Comparison of ENCODE assay signal across 8 cellular contexts in the genomic region with DNA sequence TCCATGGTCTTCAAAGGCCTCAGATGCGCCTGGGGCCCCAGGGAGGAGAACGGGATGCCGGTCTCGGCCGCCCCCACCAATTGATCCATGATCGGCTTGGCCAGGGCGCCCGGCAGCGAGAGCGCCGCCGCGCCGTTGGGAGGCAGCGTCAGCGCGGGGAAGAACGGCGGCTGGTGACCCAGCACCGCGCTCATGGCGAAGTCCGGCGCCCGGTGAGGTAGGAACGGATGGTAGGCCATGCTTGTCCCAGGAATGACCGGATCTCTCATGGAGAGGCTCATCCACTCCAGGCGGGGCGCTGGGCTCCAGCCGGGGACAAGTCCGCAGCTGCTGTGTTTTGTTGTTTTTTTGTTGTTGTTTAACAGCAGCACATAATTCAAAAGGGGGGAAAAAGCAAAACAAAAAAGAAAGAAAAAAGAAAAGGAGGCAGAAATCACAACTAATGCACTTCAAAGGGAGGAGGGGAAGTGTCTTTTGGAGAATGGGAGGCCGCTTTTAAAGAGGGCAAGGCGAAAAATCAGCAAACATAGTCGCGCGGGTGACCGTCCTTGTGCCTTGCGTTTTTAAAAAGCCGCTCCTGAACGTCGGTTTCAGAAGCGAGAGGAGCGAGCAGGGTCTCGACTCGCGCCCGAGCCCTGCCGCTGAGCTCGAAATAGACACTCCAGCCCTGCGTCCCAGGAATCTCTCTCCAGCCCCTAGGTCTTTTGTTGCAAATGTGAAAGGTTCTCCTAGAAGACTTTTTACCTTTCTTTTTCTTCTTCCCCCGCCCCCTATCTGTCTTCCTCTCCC. TPM values are rescaled to one million over a fixed set of nuclear protein-coding genes. Genes with fewer than 3 reads are reported as not detected.
A peak's percentile ranks its signal among the peaks of the same experiment; 100 is the strongest.
DNase-seq lines count a peak whose midpoint lies in the region; ATAC-seq and TF ChIP-seq lines count a peak whose summit lies in the region.

No MANE protein-coding gene starts in this region.

- H3K36me3 Mint-ChIP-seq in T-cell (no peaks in the 10 kb centered on the region), progenitor cell of endocrine pancreas (ENCODE audit: insufficient read depth) (peaks cover 8% of the 10 kb centered on the region)

- H3K27ac Mint-ChIP-seq in T-cell (peak overlapping the region in 1 of 2 donors; percentile 19), progenitor cell of endocrine pancreas (peak overlapping the region; percentile 95)

- peaks cover 0 to 32% of the 10 kb centered on the region in 2 experiments; a peak in 1 of 3 replicates for H3K36me3 ChIP-seq in HEK293 (ENCODE audit: control insufficient read depth in 2 of 2, insufficient read depth in 1 of 2, low read length in 2 of 2)

- H3K9me3 ChIP-seq in HEK293 (ENCODE audit: control insufficient read depth, insufficient read depth, low read depth, low read length), result no peaks in the 10 kb centered on the region; the same call in 1 of the 2 replicates

- TF ChIP-seq CTCF in HEK293 (tag by site-specific recombination; IDR thresholded peaks at IDR 0.05), result peak; percentile 26
- peak; percentile 27 for TF ChIP-seq CTCF in foreskin keratinocyte (conservative IDR thresholded peaks at IDR 0.05)
- no peak for TF ChIP-seq CTCF in progenitor cell of endocrine pancreas (IDR thresholded peaks at IDR 0.05; ENCODE audit: unreplicated experiment)

- peak overlapping the region; percentile 88 for H3K4me3 ChIP-seq in HEK293 (ENCODE audit: low read depth, low read length)

- H3K27me3 ChIP-seq in foreskin keratinocyte, result no peaks in the 10 kb centered on the region

- no peak for ATAC-seq in T-cell (replicated peaks in 1 of 4)
- no peak for ATAC-seq in foreskin keratinocyte
- no peak for ATAC-seq in GM18517 (IDR thresholded peaks at IDR 0.05; ENCODE audit: unreplicated experiment)

- H3K27ac ChIP-seq in HEK293 (ENCODE audit: extremely low read depth, low read depth, low read length) (peak overlapping the region; percentile 91), foreskin keratinocyte (peak overlapping the region; percentile 86)

- peaks cover 40 to 43% (median 41%) of the 10 kb centered on the region in 3 donors for H3K4me1 Mint-ChIP-seq in T-cell
- peaks cover 49% of the 10 kb centered on the region for H3K4me1 Mint-ChIP-seq in progenitor cell of endocrine pancreas (ENCODE audit: low read depth)

- peak overlapping the region; percentile 73 to 93 (median 79) for H3K4me3 Mint-ChIP-seq in T-cell
- H3K4me3 Mint-ChIP-seq in progenitor cell of endocrine pancreas (ENCODE audit: low read depth), result peak overlapping the region; percentile 84

- H3K9me3 Mint-ChIP-seq in T-cell (no peaks in the 10 kb centered on the region), progenitor cell of endocrine pancreas (ENCODE audit: low read depth) (no peaks in the 10 kb centered on the region)

- CTCF ChIA-PET in HEK293 (lab: Yijun Ruan, JAX), result interaction anchor here (0.7 to 1.3 kb wide), 3 partner anchors 17 to 1070 kb away, joined by 3 to 4 read pairs (median 3); no protein-coding TSS in a partner anchor
- CTCF ChIA-PET in T-cell (lab: Charles Lee), result no interaction called here

- no peak for DNase-seq in T-cell
- DNase-seq in foreskin keratinocyte, result no peak
- DNase-seq in progenitor cell of endocrine pancreas (ENCODE audit: low spot score, unreplicated experiment), result no peak
- no peak for DNase-seq in hippocampal formation (lab: John Stamatoyannopoulos, UW)
- no peak for DNase-seq in NCI-H1048 (lab: John Stamatoyannopoulos, UW)
- no peak for DNase-seq in AML-193 (lab: John Stamatoyannopoulos, UW)

- POLR2A ChIA-PET in HEK293 (lab: Yijun Ruan, JAX), result interaction anchor here (0.8 to 2.2 kb wide), 16 partner anchors 8 to 579 kb away, joined by 3 to 17 read pairs (median 5); no protein-coding TSS in a partner anchor
- POLR2A ChIA-PET in T-cell (lab: Charles Lee), result no interaction called here

- peaks cover 75 to 93% of the 10 kb centered on the region in 2 donors for H3K27me3 Mint-ChIP-seq in T-cell
- peaks cover 64% of the 10 kb centered on the region for H3K27me3 Mint-ChIP-seq in progenitor cell of endocrine pancreas

- H3K4me1 ChIP-seq in HEK293 (ENCODE audit: control insufficient read depth, insufficient read depth, low read length) (peaks cover 4% of the 10 kb centered on the region), foreskin keratinocyte (peaks cover 11% of the 10 kb centered on the region)

TF ChIP-seq in HEK293, 187 proteins besides CTCF, POLR2A, EP300 and RAD21 (continues in another document):
- TF ChIP-seq HOXA7 (CRISPR knock-in tag; IDR thresholded peaks at IDR 0.05; ENCODE audit: borderline replicate concordance) (no peak), ZNF76 (tag by site-specific recombination; IDR thresholded peaks at IDR 0.05; ENCODE audit: borderline replicate concordance, low read depth) (peak; percentile 82), ZIC2 (tag by site-specific recombination; IDR thresholded peaks at IDR 0.05) (peak; percentile 27; the same call in 1 of the 2 replicates), ZNF266 (tag by site-specific recombination; IDR thresholded peaks at IDR 0.05; ENCODE audit: low read depth) (no peak), IKZF3 (tag by site-specific recombination; IDR thresholded peaks at IDR 0.05) (no peak), GLIS2 (tag by site-specific recombination; IDR thresholded peaks at IDR 0.05) (peak; percentile 34; the same call in 1 of the 2 replicates), ZFP37 (tag by site-specific recombination; IDR thresholded peaks at IDR 0.05) (0 out of 2 replicates have a peak, but pooled peaks have one; percentile 30), ZNF2 (tag by site-specific recombination; IDR thresholded peaks at IDR 0.05) (0 out of 2 replicates have a peak, but pooled peaks have one; percentile 26), ZNF623 (tag by site-specific recombination; IDR thresholded peaks at IDR 0.05) (no peak), ZBTB8A (tag by site-specific recombination; IDR thresholded peaks at IDR 0.05) (0 out of 2 replicates have a peak, but pooled peaks have one; percentile 32), PRDM1 (tag by site-specific recombination; IDR thresholded peaks at IDR 0.05) (peak; percentile 57), ZNF335 (tag by site-specific recombination; conservative IDR thresholded peaks at IDR 0.05) (peak; percentile 73), ZBTB20 (tag by site-specific recombination; IDR thresholded peaks at IDR 0.05) (peak; percentile 90; the same call in 1 of the 2 replicates)
- TF ChIP-seq, protein P1, sequence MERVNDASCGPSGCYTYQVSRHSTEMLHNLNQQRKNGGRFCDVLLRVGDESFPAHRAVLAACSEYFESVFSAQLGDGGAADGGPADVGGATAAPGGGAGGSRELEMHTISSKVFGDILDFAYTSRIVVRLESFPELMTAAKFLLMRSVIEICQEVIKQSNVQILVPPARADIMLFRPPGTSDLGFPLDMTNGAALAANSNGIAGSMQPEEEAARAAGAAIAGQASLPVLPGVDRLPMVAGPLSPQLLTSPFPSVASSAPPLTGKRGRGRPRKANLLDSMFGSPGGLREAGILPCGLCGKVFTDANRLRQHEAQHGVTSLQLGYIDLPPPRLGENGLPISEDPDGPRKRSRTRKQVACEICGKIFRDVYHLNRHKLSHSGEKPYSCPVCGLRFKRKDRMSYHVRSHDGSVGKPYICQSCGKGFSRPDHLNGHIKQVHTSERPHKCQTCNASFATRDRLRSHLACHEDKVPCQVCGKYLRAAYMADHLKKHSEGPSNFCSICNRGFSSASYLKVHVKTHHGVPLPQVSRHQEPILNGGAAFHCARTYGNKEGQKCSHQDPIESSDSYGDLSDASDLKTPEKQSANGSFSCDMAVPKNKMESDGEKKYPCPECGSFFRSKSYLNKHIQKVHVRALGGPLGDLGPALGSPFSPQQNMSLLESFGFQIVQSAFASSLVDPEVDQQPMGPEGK (tag by site-specific recombination; IDR thresholded peaks at IDR 0.05), result peak; percentile 57
- TF ChIP-seq, protein P2, sequence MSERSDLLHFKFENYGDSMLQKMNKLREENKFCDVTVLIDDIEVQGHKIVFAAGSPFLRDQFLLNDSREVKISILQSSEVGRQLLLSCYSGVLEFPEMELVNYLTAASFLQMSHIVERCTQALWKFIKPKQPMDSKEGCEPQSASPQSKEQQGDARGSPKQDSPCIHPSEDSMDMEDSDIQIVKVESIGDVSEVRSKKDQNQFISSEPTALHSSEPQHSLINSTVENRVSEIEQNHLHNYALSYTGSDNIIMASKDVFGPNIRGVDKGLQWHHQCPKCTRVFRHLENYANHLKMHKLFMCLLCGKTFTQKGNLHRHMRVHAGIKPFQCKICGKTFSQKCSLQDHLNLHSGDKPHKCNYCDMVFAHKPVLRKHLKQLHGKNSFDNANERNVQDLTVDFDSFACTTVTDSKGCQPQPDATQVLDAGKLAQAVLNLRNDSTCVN (tag by site-specific recombination; optimal IDR thresholded peaks at IDR 0.05), result peak; percentile 71
- TF ChIP-seq, protein P3, sequence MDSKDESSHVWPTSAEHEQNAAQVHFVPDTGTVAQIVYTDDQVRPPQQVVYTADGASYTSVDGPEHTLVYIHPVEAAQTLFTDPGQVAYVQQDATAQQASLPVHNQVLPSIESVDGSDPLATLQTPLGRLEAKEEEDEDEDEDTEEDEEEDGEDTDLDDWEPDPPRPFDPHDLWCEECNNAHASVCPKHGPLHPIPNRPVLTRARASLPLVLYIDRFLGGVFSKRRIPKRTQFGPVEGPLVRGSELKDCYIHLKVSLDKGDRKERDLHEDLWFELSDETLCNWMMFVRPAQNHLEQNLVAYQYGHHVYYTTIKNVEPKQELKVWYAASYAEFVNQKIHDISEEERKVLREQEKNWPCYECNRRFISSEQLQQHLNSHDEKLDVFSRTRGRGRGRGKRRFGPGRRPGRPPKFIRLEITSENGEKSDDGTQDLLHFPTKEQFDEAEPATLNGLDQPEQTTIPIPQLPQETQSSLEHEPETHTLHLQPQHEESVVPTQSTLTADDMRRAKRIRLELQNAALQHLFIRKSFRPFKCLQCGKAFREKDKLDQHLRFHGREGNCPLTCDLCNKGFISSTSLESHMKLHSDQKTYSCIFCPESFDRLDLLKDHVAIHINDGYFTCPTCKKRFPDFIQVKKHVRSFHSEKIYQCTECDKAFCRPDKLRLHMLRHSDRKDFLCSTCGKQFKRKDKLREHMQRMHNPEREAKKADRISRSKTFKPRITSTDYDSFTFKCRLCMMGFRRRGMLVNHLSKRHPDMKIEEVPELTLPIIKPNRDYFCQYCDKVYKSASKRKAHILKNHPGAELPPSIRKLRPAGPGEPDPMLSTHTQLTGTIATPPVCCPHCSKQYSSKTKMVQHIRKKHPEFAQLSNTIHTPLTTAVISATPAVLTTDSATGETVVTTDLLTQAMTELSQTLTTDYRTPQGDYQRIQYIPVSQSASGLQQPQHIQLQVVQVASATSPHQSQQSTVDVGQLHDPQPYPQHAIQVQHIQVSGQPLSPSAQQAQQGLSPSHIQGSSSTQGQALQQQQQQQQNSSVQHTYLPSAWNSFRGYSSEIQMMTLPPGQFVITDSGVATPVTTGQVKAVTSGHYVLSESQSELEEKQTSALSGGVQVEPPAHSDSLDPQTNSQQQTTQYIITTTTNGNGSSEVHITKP (tag by site-specific recombination; IDR thresholded peaks at IDR 0.05), result peak; percentile 82

RNA-seq across cellular contexts. Expression of a gene that starts 0.9 kb away (rescaled TPM):
- total RNA-seq in T-cell, result under 1 TPM in 3 of 5 donors, not detected in 2; 0.26 to 0.44 (median 0.41) TPM
- total RNA-seq in foreskin keratinocyte, result 25.1 and 33.5 TPM in 2 replicates
- 10.3 and 11.9 TPM in 2 replicates for polyA plus RNA-seq in foreskin keratinocyte
- 16.3 and 22.7 TPM in 2 replicates for total RNA-seq in progenitor cell of endocrine pancreas

Comparison
In these comparisons a context has a peak if more than half of its experiments do, and no peak if none do; other contexts are left out.
1. RNA of a gene that starts 0.9 kb away (total RNA-seq): 25.1 to 33.5 TPM in foreskin keratinocyte and 16.3 to 22.7 TPM in progenitor cell of endocrine pancreas; 0.26 to 0.44 TPM in T-cell; every median in the first group is over 10 times any median in the second.